ENCODE assay signal across 9 cellular contexts in genomic region chr5:172411423-172412111, GRCh38. TPM values are rescaled to one million over a fixed set of nuclear protein-coding genes. Genes with fewer than 3 reads are reported as not detected.
A peak's percentile ranks its signal among the peaks of the same experiment; 100 is the strongest.
DNase-seq lines count a peak whose midpoint lies in the region; ATAC-seq and TF ChIP-seq lines count a peak whose summit lies in the region.
"Had no signal": no experiment of that assay in that cellular context is flagged by ENCODE, and none has a peak within 500 bp of the region (broad histone marks: within the 10 kb centered on the region; RNA-seq: fewer than 3 reads in every experiment).

No MANE protein-coding gene starts in this region.

- no peaks in the 10 kb centered on the region for H3K9me3 ChIP-seq in BLaER1 treated with 17β-estradiol and CSF1 and Interleukin-3, amounts not matched to agents 10 nM and 100 nM (replicated peaks in 1 of 11)
- H3K9me3 ChIP-seq: body of pancreas had no signal

- peaks cover 0 to 24% (median 0%) of the 10 kb centered on the region in 11 experiments; a peak in 8 of 22 replicates for H3K36me3 ChIP-seq in BLaER1 treated with 17β-estradiol and CSF1 and Interleukin-3, amounts not matched to agents 10 nM and 100 nM

- peaks cover 66 to 98% (median 74%) of the 10 kb centered on the region in 10 experiments for H3K4me1 ChIP-seq in BLaER1 treated with 17β-estradiol and CSF1 and Interleukin-3, amounts not matched to agents 10 nM and 100 nM

- H4K20me1 ChIP-seq in BLaER1 treated with 17β-estradiol and CSF1 and Interleukin-3, amounts not matched to agents 10 nM and 100 nM, result peaks cover 0 to 4% (median 0%) of the 10 kb centered on the region in 11 experiments; a peak in 1 of 22 replicates

- POLR2A ChIA-PET in RWPE1 (lab: Yijun Ruan, JAX; ENCODE audit: low non-redundant PET), result no interaction called here

- CTCF ChIA-PET in RWPE1 (lab: Yijun Ruan, JAX), result interaction anchor here (0.5 to 0.6 kb wide), 2 partner anchors 42 to 127 kb away, joined by 3 to 4 read pairs; no protein-coding TSS in a partner anchor

- TF ChIP-seq CTCF in RWPE1 (conservative IDR thresholded peaks at IDR 0.05; ENCODE audit: low read depth), result no peak

- peak overlapping the region in 3 of 10 experiments; percentile 1 to 37 (median 18); a peak in 1 of 20 replicates for H3K4me3 ChIP-seq in BLaER1 treated with 17β-estradiol and CSF1 and Interleukin-3, amounts not matched to agents 10 nM and 100 nM
- H3K4me3 ChIP-seq: body of pancreas had no signal

- DNase-seq in RWPE1 (ENCODE audit: low spot score) (no peak), fibroblast of gingiva (ENCODE audit: low read depth) (peak; percentile 85), sciatic nerve (ENCODE audit: low spot score) (no peak), SW480 (ENCODE audit: low spot score) (no peak), HCEC 1CT (no peak)

- intact Hi-C loops in sciatic nerve (cut with DNase I), result no loop called here

- H3K27ac ChIP-seq in BLaER1 treated with 17β-estradiol and CSF1 and Interleukin-3, amounts not matched to agents 10 nM and 100 nM, result peak overlapping the region; percentile 73 to 93 (median 89); a peak in 21 of 22 replicates
- peak overlapping the region; percentile 90 for H3K27ac ChIP-seq in RWPE1

- peak overlapping the region; percentile 74 to 98 (median 92) for H3K4me2 ChIP-seq in BLaER1 treated with 17β-estradiol and CSF1 and Interleukin-3, amounts not matched to agents 10 nM and 100 nM

- ATAC-seq in sciatic nerve (peak; percentile 6), HG02798 (IDR thresholded peaks at IDR 0.05; ENCODE audit: poor library complexity, unreplicated experiment) (no peak), HG03135 (IDR thresholded peaks at IDR 0.05; ENCODE audit: unreplicated experiment) (no peak)
- ATAC-seq: body of pancreas had no signal

- peak overlapping the region; percentile 43 to 82 (median 74); a peak in 21 of 22 replicates for H3K9ac ChIP-seq in BLaER1 treated with 17β-estradiol and CSF1 and Interleukin-3, amounts not matched to agents 10 nM and 100 nM

- no peaks in the 10 kb centered on the region for H3K27me3 ChIP-seq in BLaER1 treated with 17β-estradiol and CSF1 and Interleukin-3, amounts not matched to agents 10 nM and 100 nM
- H3K27me3 ChIP-seq: body of pancreas had no signal

RNA-seq across cellular contexts. Expression of gene SH3PXD2B, which starts 42.8 kb away (rescaled TPM):
- total RNA-seq in sciatic nerve, result 39.5 TPM
